8 cellular contexts compared by ENCODE assay signal in genomic region chr18:36129300-36130038, GRCh38. TPM values are rescaled to one million over a fixed set of nuclear protein-coding genes. Genes with fewer than 3 reads are reported as not detected.
A peak's percentile ranks its signal among the peaks of the same experiment; 100 is the strongest.
DNase-seq lines count a peak whose midpoint lies in the region; ATAC-seq lines count a peak whose summit lies in the region.

TSS of gene ELP2 (plus strand) at chr18:36129899. CDS start at chr18:36129934, 35 bp downstream.
TSS of gene SLC39A6 (minus strand) at chr18:36129340. CDS start at chr18:36127007, 2,333 bp downstream.

- ATAC-seq in GM19397 (IDR thresholded peaks at IDR 0.05; ENCODE audit: unreplicated experiment) (peak; percentile 92), HG03565 (IDR thresholded peaks at IDR 0.05; ENCODE audit: unreplicated experiment) (peak; percentile 78), left lobe of liver (peak; percentile 89)

- DNase-seq in CD1c-positive myeloid dendritic cell (ENCODE audit: extremely low spot score) (peak; percentile 98), NCI-H748 treated with DMSO at 0.1 percent for 48 hours (lab: John Stamatoyannopoulos, UW) (peak; percentile 84), dedifferentiated amniotic fluid mesenchymal stem cell (ENCODE audit: extremely low spot score) (peak; percentile 96), left lobe of liver (ENCODE audit: low spot score) (peak; percentile 98)
- peak; percentile 90 to 91 for DNase-seq in activated CD4-positive, alpha-beta T cell treated with anti-CD3 and anti-CD28 coated beads, Interleukin-2, amount 50 U/mL, for 24 hours (ENCODE audit: low read depth in 1 of 2, low spot score in 1 of 2)
- peak; percentile 95 for DNase-seq in stimulated activated CD4-positive, alpha-beta T cell treated with anti-CD3 and anti-CD28 coated beads, Interleukin-2, amount 100 ng/mL, for 24 hours

RNA-seq across cellular contexts. Expression of gene ELP2, which starts in this region (rescaled TPM):
- total RNA-seq in left lobe of liver, result 52.1 TPM

RNA-seq across cellular contexts. Expression of gene SLC39A6, which starts in this region (rescaled TPM):
- 6.6 TPM for total RNA-seq in left lobe of liver

Comparison
In these comparisons a context has a peak if more than half of its experiments do, and no peak if none do; other contexts are left out.
1. Peak in every context shown above with its lines: DNase-seq and ATAC-seq.